Comparison of ENCODE assay signal across 8 cellular contexts in the genomic region with DNA sequence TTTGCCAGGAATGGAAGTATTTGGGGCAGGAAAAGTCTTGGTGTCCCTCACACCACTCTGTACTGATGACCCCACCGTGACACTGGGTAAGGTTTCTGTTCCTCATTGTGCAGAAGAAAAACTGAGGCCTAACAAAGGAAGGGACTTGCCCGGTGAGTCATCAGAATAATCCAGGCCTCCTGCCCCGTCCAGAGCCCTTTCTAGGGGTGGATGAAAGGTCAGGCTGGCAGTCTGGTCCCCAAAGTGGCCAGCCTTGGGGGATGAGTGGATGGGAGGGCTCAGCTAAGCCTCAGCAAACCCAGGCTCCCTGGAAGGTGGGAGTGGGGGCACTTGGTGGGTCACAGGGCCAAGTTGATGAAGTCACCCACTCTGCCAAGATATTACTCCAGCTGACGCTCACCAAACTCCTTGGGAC. TPM values are rescaled to one million over a fixed set of nuclear protein-coding genes. Genes with fewer than 3 reads are reported as not detected.
DNase-seq lines count a peak whose midpoint lies in the region; ATAC-seq and TF ChIP-seq lines count a peak whose summit lies in the region.

No MANE protein-coding gene starts in this region.

- no peak for TF ChIP-seq CTCF in type B pancreatic cell (conservative IDR thresholded peaks at IDR 0.05)

- H3K27me3 Mint-ChIP-seq in activated naive CD8-positive, alpha-beta T cell treated with anti-CD3 and anti-CD28 coated beads, Interleukin-2, amount 50 U/mL, for 24 hours, result no peaks in the 10 kb centered on the region
- peaks cover 3% of the 10 kb centered on the region for H3K27me3 Mint-ChIP-seq in type B pancreatic cell

- peak overlapping the region; percentile 76 to 97 (median 93) for H3K4me2 ChIP-seq in BLaER1 treated with 17β-estradiol and CSF1 and Interleukin-3, amounts not matched to agents 10 nM and 100 nM

- WGBS in mesodermal cell (ENCODE audit: insufficient coverage in 2 of 2), 2 experiments, result 43 to 60% methylated on average over 1 to 2 of the region's 4 CpGs

- H3K4me1 Mint-ChIP-seq in activated naive CD8-positive, alpha-beta T cell treated with anti-CD3 and anti-CD28 coated beads, Interleukin-2, amount 50 U/mL, for 24 hours, result peaks cover 60% of the 10 kb centered on the region
- H3K4me1 Mint-ChIP-seq in type B pancreatic cell (ENCODE audit: unreplicated experiment), result peaks cover 12% of the 10 kb centered on the region

- peaks cover 64 to 87% (median 78%) of the 10 kb centered on the region in 10 experiments for H3K4me1 ChIP-seq in BLaER1 treated with 17β-estradiol and CSF1 and Interleukin-3, amounts not matched to agents 10 nM and 100 nM
- H3K4me1 ChIP-seq in mesodermal cell (ENCODE audit: control insufficient read depth, insufficient read depth, low read length, poor library complexity, severe bottlenecking), result peaks cover 13% of the 10 kb centered on the region

- H3K9me3 Mint-ChIP-seq in activated naive CD8-positive, alpha-beta T cell treated with anti-CD3 and anti-CD28 coated beads, Interleukin-2, amount 50 U/mL, for 24 hours, result no peaks in the 10 kb centered on the region
- H3K9me3 Mint-ChIP-seq in type B pancreatic cell, result no peaks in the 10 kb centered on the region

- peaks cover 0 to 60% (median 0%) of the 10 kb centered on the region in 11 experiments; a peak in 6 of 22 replicates for H4K20me1 ChIP-seq in BLaER1 treated with 17β-estradiol and CSF1 and Interleukin-3, amounts not matched to agents 10 nM and 100 nM

- H3K27me3 ChIP-seq in BLaER1 treated with 17β-estradiol and CSF1 and Interleukin-3, amounts not matched to agents 10 nM and 100 nM, result 0 out of 22 replicates have a peak, but pooled peaks cover 0 to 7% (median 0%) of the 10 kb centered on the region in 11 experiments

- H3K27ac ChIP-seq in BLaER1 treated with 17β-estradiol and CSF1 and Interleukin-3, amounts not matched to agents 10 nM and 100 nM, result peak overlapping the region in 10 of 11 experiments; percentile 7 to 95 (median 84); a peak in 19 of 22 replicates
- H3K27ac ChIP-seq in mesodermal cell (ENCODE audit: low read depth, low read length, severe bottlenecking), result peak overlapping the region; percentile 66

- peak; percentile 22 for DNase-seq in activated naive CD8-positive, alpha-beta T cell treated with anti-CD3 and anti-CD28 coated beads, Interleukin-2, amount 50 U/mL, for 24 hours
- no peak for DNase-seq in stimulated activated CD4-positive, alpha-beta T cell treated with anti-CD3 and anti-CD28 coated beads, Interleukin-4, amount 100 ng/mL, for 1 hour
- DNase-seq in activated naive CD4-positive, alpha-beta T cell treated with Interleukin-2 at 50 U/mL for 16 hours, result no peak
- no peak for DNase-seq in type B pancreatic cell (ENCODE audit: extremely low spot score, unreplicated experiment)

- no peaks in the 10 kb centered on the region for H3K9me3 ChIP-seq in BLaER1 treated with 17β-estradiol and CSF1 and Interleukin-3, amounts not matched to agents 10 nM and 100 nM (replicated peaks in 1 of 11)
- H3K9me3 ChIP-seq in mesodermal cell (ENCODE audit: control insufficient read depth, low read length), result no peaks in the 10 kb centered on the region

- peak overlapping the region in 4 of 10 experiments; percentile 3 to 36 (median 26); a peak in 6 of 20 replicates for H3K4me3 ChIP-seq in BLaER1 treated with 17β-estradiol and CSF1 and Interleukin-3, amounts not matched to agents 10 nM and 100 nM
- no peak overlapping the region for H3K4me3 ChIP-seq in mesodermal cell (ENCODE audit: extremely low read depth, insufficient read depth, low read length, poor library complexity, severe bottlenecking)

- no peak overlapping the region for H3K4me3 Mint-ChIP-seq in activated naive CD8-positive, alpha-beta T cell treated with anti-CD3 and anti-CD28 coated beads, Interleukin-2, amount 50 U/mL, for 24 hours
- H3K4me3 Mint-ChIP-seq in type B pancreatic cell, result no peak overlapping the region

- peak overlapping the region in 9 of 11 experiments; percentile 60 to 81 (median 74); a peak in 18 of 22 replicates for H3K9ac ChIP-seq in BLaER1 treated with 17β-estradiol and CSF1 and Interleukin-3, amounts not matched to agents 10 nM and 100 nM

- peaks cover 3% of the 10 kb centered on the region for H3K36me3 Mint-ChIP-seq in activated naive CD8-positive, alpha-beta T cell treated with anti-CD3 and anti-CD28 coated beads, Interleukin-2, amount 50 U/mL, for 24 hours (ENCODE audit: low read depth)
- H3K36me3 Mint-ChIP-seq in type B pancreatic cell, result no peaks in the 10 kb centered on the region

- ATAC-seq in GM19328 (IDR thresholded peaks at IDR 0.05; ENCODE audit: unreplicated experiment), result peak; percentile 77
- peak; percentile 93 for ATAC-seq in HG03175 (IDR thresholded peaks at IDR 0.05; ENCODE audit: unreplicated experiment)
- ATAC-seq in activated naive CD8-positive, alpha-beta T cell treated with anti-CD3 and anti-CD28 coated beads, Interleukin-2, amount 50 U/mL, for 24 hours, result no peak

- H3K36me3 ChIP-seq in BLaER1 treated with 17β-estradiol and CSF1 and Interleukin-3, amounts not matched to agents 10 nM and 100 nM, result peaks cover 0 to 18% (median 15%) of the 10 kb centered on the region in 11 experiments; a peak in 13 of 22 replicates
- H3K36me3 ChIP-seq in mesodermal cell (ENCODE audit: control insufficient read depth, insufficient read depth, low read length), result no peaks in the 10 kb centered on the region

- peak overlapping the region; percentile 46 for H3K27ac Mint-ChIP-seq in activated naive CD8-positive, alpha-beta T cell treated with anti-CD3 and anti-CD28 coated beads, Interleukin-2, amount 50 U/mL, for 24 hours
- no peak overlapping the region for H3K27ac Mint-ChIP-seq in type B pancreatic cell

RNA-seq across cellular contexts. Expression of gene DNAH1, which starts 2.3 kb away (rescaled TPM):
- polyA plus RNA-seq in mesodermal cell (2013, experiment 1 of 2), result 1.9 TPM
- 1.6 TPM for polyA plus RNA-seq in mesodermal cell (2013, experiment 2 of 2)
- 2.6 and 7.3 TPM in 2 replicates for total RNA-seq in type B pancreatic cell (ENCODE audit: low replicate concordance)

RNA-seq across cellular contexts. Expression of gene GLYCTK, which starts 26.2 kb away (rescaled TPM):
- 8.2 TPM for polyA plus RNA-seq in mesodermal cell (2013, experiment 1 of 2)
- polyA plus RNA-seq in mesodermal cell (2013, experiment 2 of 2), result 6.3 TPM
- total RNA-seq in type B pancreatic cell (ENCODE audit: low replicate concordance), result 29.7 and 50.5 TPM in 2 replicates

RNA-seq across cellular contexts. Expression of gene WDR82, which starts 35.3 kb away (rescaled TPM):
- 68.1 TPM for polyA plus RNA-seq in mesodermal cell (2013, experiment 1 of 2)
- 62.5 TPM for polyA plus RNA-seq in mesodermal cell (2013, experiment 2 of 2)
- total RNA-seq in type B pancreatic cell (ENCODE audit: low replicate concordance), result 74.2 and 96.8 TPM in 2 replicates
